1 cellular context compared by ENCODE assay signal in the genomic region with DNA sequence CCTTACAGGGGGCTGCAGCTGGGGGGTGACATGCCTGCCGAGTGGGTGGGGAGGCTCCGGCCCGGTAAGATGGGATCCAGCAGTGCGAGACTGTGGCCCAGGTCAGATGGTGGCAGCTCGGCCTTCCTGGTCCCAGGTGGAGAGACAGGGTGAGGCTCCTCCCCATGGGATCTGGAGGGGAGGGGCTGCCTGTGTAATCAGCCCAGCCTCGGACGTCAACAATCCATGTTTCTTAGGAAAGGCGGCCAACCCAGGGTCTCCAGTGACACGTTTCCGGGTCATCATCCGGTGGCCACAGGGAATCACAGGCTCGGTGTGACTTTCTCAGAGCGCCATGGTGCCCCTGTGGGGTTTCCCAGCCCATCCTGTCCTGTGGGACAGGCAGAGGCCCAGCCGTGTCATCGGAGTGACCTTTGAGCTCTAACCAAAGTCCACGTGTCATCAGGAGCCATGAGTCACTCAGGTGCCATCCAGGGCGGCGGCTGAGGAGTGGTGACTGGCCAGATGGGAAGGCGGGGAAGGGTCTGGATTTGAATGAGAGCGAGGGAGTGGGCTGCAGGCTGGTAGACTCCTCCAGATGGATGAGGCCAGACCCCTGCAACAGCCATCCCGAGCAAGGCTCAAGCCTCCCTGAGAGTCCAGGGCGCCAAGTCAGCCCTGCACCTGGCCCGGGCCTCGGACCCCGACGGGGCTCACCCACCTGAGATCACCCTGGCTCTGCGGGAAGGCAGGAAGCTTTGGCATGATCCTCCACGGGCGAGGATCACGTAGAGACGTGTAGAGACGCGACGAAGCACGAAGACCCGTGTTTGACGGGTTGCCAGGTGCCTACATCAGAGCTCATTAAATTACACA.
TF ChIP-seq lines count a peak whose summit lies in the region.

No MANE protein-coding gene starts in this region.

TF ChIP-seq in HepG2, 621 proteins besides CTCF, POLR2A, EP300 and RAD21 (continued from another document and continues in another):
- TF ChIP-seq, protein P1, sequence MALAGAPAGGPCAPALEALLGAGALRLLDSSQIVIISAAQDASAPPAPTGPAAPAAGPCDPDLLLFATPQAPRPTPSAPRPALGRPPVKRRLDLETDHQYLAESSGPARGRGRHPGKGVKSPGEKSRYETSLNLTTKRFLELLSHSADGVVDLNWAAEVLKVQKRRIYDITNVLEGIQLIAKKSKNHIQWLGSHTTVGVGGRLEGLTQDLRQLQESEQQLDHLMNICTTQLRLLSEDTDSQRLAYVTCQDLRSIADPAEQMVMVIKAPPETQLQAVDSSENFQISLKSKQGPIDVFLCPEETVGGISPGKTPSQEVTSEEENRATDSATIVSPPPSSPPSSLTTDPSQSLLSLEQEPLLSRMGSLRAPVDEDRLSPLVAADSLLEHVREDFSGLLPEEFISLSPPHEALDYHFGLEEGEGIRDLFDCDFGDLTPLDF (CRISPR knock-in tag; IDR thresholded peaks at IDR 0.05): peak; percentile 52; the same call in 1 of the 2 replicates
- TF ChIP-seq NFKB2 (CRISPR knock-in tag; IDR thresholded peaks at IDR 0.05; ENCODE audit: borderline replicate concordance) (peak; percentile 91; the same call in 1 of the 2 replicates), ZNF264 (CRISPR knock-in tag; IDR thresholded peaks at IDR 0.05) (peak; percentile 84), KDM1A (CRISPR knock-in tag; IDR thresholded peaks at IDR 0.05) (peak; percentile 84; the same call in 1 of the 2 replicates), E2F2 (CRISPR knock-in tag; IDR thresholded peaks at IDR 0.05; ENCODE audit: borderline replicate concordance) (0 out of 2 replicates have a peak, but pooled peaks have one; percentile 61), EED (CRISPR knock-in tag; IDR thresholded peaks at IDR 0.05) (no peak), PHF8 (CRISPR knock-in tag; IDR thresholded peaks at IDR 0.05) (peak; percentile 60; the same call in 1 of the 2 replicates), SRY (CRISPR knock-in tag; IDR thresholded peaks at IDR 0.05) (peak; percentile 95), POLR2G (IDR thresholded peaks at IDR 0.05; ENCODE audit: low read depth, low read length) (peak; percentile 86), DPF2 (CRISPR knock-in tag; IDR thresholded peaks at IDR 0.05; ENCODE audit: borderline replicate concordance, low read depth) (peak; percentile 87), NKX3-1 (CRISPR knock-in tag; IDR thresholded peaks at IDR 0.05) (peak; percentile 82), ZNF124 (CRISPR knock-in tag; IDR thresholded peaks at IDR 0.05) (no peak), ZNF501 (CRISPR knock-in tag; IDR thresholded peaks at IDR 0.05) (peak; percentile 88; the same call in 1 of the 2 replicates), GABPB1 (CRISPR knock-in tag; IDR thresholded peaks at IDR 0.05) (peak; percentile 92), TBL1XR1 (IDR thresholded peaks at IDR 0.05; ENCODE audit: borderline replicate concordance, low read length, partially characterized antibody) (peak; percentile 73), ZNF121 (CRISPR knock-in tag; IDR thresholded peaks at IDR 0.05) (peak; percentile 57; the same call in 1 of the 2 replicates), NCOA1 (CRISPR knock-in tag; IDR thresholded peaks at IDR 0.05) (0 out of 2 replicates have a peak, but pooled peaks have one; percentile 59), ZSCAN21 (CRISPR knock-in tag; IDR thresholded peaks at IDR 0.05; ENCODE audit: borderline replicate concordance) (0 out of 2 replicates have a peak, but pooled peaks have one; percentile 35), ATF7-NPFF (CRISPR knock-in tag; IDR thresholded peaks at IDR 0.05; ENCODE audit: low read depth) (peak; percentile 73; the same call in 1 of the 2 replicates), ZNF503 (CRISPR knock-in tag; IDR thresholded peaks at IDR 0.05) (peak; percentile 87), HOXD1 (CRISPR knock-in tag; IDR thresholded peaks at IDR 0.05) (peak; percentile 91; the same call in 1 of the 2 replicates), MAF1 (CRISPR knock-in tag; IDR thresholded peaks at IDR 0.05; ENCODE audit: borderline replicate concordance) (0 out of 2 replicates have a peak, but pooled peaks have one; percentile 47), ZNF780A (CRISPR knock-in tag; IDR thresholded peaks at IDR 0.05) (0 out of 2 replicates have a peak, but pooled peaks have one; percentile 24), PREB (CRISPR knock-in tag; IDR thresholded peaks at IDR 0.05) (0 out of 2 replicates have a peak, but pooled peaks have one; percentile 29), ZNF841 (CRISPR knock-in tag; IDR thresholded peaks at IDR 0.05; ENCODE audit: borderline replicate concordance) (no peak), MED1 (CRISPR knock-in tag; IDR thresholded peaks at IDR 0.05) (peak; percentile 94), ATF1 (CRISPR knock-in tag; IDR thresholded peaks at IDR 0.05) (peak; percentile 80; the same call in 1 of the 2 replicates), ZNF749 (CRISPR knock-in tag; IDR thresholded peaks at IDR 0.05; ENCODE audit: borderline replicate concordance) (no peak), GLI4 (CRISPR knock-in tag; IDR thresholded peaks at IDR 0.05; ENCODE audit: borderline replicate concordance) (0 out of 2 replicates have a peak, but pooled peaks have one; percentile 23), NAIF1 (CRISPR knock-in tag; IDR thresholded peaks at IDR 0.05; ENCODE audit: borderline replicate concordance) (0 out of 2 replicates have a peak, but pooled peaks have one; percentile 51), NCOA2 (CRISPR knock-in tag; IDR thresholded peaks at IDR 0.05) (peak; percentile 74), MEF2D (CRISPR knock-in tag; IDR thresholded peaks at IDR 0.05) (peak; percentile 94; the same call in 1 of the 2 replicates), ZNF12 (CRISPR knock-in tag; IDR thresholded peaks at IDR 0.05) (no peak; the same call in 1 of the 2 replicates)
- TF ChIP-seq, protein P2, sequence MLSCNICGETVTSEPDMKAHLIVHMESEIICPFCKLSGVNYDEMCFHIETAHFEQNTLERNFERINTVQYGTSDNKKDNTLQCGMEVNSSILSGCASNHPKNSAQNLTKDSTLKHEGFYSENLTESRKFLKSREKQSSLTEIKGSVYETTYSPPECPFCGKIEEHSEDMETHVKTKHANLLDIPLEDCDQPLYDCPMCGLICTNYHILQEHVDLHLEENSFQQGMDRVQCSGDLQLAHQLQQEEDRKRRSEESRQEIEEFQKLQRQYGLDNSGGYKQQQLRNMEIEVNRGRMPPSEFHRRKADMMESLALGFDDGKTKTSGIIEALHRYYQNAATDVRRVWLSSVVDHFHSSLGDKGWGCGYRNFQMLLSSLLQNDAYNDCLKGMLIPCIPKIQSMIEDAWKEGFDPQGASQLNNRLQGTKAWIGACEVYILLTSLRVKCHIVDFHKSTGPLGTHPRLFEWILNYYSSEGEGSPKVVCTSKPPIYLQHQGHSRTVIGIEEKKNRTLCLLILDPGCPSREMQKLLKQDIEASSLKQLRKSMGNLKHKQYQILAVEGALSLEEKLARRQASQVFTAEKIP (CRISPR knock-in tag; IDR thresholded peaks at IDR 0.05; ENCODE audit: borderline replicate concordance): no peak
- TF ChIP-seq, protein P3, sequence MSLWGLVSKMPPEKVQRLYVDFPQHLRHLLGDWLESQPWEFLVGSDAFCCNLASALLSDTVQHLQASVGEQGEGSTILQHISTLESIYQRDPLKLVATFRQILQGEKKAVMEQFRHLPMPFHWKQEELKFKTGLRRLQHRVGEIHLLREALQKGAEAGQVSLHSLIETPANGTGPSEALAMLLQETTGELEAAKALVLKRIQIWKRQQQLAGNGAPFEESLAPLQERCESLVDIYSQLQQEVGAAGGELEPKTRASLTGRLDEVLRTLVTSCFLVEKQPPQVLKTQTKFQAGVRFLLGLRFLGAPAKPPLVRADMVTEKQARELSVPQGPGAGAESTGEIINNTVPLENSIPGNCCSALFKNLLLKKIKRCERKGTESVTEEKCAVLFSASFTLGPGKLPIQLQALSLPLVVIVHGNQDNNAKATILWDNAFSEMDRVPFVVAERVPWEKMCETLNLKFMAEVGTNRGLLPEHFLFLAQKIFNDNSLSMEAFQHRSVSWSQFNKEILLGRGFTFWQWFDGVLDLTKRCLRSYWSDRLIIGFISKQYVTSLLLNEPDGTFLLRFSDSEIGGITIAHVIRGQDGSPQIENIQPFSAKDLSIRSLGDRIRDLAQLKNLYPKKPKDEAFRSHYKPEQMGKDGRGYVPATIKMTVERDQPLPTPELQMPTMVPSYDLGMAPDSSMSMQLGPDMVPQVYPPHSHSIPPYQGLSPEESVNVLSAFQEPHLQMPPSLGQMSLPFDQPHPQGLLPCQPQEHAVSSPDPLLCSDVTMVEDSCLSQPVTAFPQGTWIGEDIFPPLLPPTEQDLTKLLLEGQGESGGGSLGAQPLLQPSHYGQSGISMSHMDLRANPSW (CRISPR knock-in tag; IDR thresholded peaks at IDR 0.05; ENCODE audit: borderline replicate concordance): peak; percentile 87; the same call in 1 of the 2 replicates
- TF ChIP-seq, protein P4, sequence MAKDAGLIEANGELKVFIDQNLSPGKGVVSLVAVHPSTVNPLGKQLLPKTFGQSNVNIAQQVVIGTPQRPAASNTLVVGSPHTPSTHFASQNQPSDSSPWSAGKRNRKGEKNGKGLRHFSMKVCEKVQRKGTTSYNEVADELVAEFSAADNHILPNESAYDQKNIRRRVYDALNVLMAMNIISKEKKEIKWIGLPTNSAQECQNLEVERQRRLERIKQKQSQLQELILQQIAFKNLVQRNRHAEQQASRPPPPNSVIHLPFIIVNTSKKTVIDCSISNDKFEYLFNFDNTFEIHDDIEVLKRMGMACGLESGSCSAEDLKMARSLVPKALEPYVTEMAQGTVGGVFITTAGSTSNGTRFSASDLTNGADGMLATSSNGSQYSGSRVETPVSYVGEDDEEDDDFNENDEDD (CRISPR knock-in tag; IDR thresholded peaks at IDR 0.05; ENCODE audit: borderline replicate concordance): peak; percentile 74
- TF ChIP-seq, protein P5, sequence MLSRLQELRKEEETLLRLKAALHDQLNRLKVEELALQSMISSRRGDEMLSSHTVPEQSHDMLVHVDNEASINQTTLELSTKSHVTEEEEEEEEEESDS (CRISPR knock-in tag; IDR thresholded peaks at IDR 0.05; ENCODE audit: borderline replicate concordance): no peak
- TF ChIP-seq, protein P6, sequence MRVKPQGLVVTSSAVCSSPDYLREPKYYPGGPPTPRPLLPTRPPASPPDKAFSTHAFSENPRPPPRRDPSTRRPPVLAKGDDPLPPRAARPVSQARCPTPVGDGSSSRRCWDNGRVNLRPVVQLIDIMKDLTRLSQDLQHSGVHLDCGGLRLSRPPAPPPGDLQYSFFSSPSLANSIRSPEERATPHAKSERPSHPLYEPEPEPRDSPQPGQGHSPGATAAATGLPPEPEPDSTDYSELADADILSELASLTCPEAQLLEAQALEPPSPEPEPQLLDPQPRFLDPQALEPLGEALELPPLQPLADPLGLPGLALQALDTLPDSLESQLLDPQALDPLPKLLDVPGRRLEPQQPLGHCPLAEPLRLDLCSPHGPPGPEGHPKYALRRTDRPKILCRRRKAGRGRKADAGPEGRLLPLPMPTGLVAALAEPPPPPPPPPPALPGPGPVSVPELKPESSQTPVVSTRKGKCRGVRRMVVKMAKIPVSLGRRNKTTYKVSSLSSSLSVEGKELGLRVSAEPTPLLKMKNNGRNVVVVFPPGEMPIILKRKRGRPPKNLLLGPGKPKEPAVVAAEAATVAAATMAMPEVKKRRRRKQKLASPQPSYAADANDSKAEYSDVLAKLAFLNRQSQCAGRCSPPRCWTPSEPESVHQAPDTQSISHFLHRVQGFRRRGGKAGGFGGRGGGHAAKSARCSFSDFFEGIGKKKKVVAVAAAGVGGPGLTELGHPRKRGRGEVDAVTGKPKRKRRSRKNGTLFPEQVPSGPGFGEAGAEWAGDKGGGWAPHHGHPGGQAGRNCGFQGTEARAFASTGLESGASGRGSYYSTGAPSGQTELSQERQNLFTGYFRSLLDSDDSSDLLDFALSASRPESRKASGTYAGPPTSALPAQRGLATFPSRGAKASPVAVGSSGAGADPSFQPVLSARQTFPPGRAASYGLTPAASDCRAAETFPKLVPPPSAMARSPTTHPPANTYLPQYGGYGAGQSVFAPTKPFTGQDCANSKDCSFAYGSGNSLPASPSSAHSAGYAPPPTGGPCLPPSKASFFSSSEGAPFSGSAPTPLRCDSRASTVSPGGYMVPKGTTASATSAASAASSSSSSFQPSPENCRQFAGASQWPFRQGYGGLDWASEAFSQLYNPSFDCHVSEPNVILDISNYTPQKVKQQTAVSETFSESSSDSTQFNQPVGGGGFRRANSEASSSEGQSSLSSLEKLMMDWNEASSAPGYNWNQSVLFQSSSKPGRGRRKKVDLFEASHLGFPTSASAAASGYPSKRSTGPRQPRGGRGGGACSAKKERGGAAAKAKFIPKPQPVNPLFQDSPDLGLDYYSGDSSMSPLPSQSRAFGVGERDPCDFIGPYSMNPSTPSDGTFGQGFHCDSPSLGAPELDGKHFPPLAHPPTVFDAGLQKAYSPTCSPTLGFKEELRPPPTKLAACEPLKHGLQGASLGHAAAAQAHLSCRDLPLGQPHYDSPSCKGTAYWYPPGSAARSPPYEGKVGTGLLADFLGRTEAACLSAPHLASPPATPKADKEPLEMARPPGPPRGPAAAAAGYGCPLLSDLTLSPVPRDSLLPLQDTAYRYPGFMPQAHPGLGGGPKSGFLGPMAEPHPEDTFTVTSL (CRISPR knock-in tag; IDR thresholded peaks at IDR 0.05; ENCODE audit: borderline replicate concordance): peak; percentile 59; the same call in 1 of the 2 replicates
